ENCODE assay signal across 1 cellular context in genomic region chr3:143856252-143856977, GRCh38.
TF ChIP-seq lines count a peak whose summit lies in the region.

No MANE protein-coding gene starts in this region.

TF ChIP-seq in GM23338, 12 proteins besides CTCF, POLR2A, EP300 and RAD21:
- no peak for TF ChIP-seq ETS1 (IDR thresholded peaks at IDR 0.05)
- no peak for TF ChIP-seq EZH2phosphoT487 (IDR thresholded peaks at IDR 0.05; ENCODE audit: unreplicated experiment)
- no peak for TF ChIP-seq EZH2 (IDR thresholded peaks at IDR 0.05; ENCODE audit: low read depth, unreplicated experiment)
- no peak for TF ChIP-seq ZNF462 (CRISPR knock-in tag; IDR thresholded peaks at IDR 0.05)
- TF ChIP-seq STAT1 (IDR thresholded peaks at IDR 0.05; ENCODE audit: unreplicated experiment) = no peak
- no peak for TF ChIP-seq ZNF114 (CRISPR knock-in tag; IDR thresholded peaks at IDR 0.05)
- TF ChIP-seq JUNB (IDR thresholded peaks at IDR 0.05; ENCODE audit: unreplicated experiment) = no peak
- TF ChIP-seq CREB1 (CRISPR knock-in tag; IDR thresholded peaks at IDR 0.05; ENCODE audit: low read depth) = no peak
- no peak for TF ChIP-seq REST (IDR thresholded peaks at IDR 0.05; ENCODE audit: unreplicated experiment)
- TF ChIP-seq NANOG (IDR thresholded peaks at IDR 0.05; ENCODE audit: borderline replicate concordance) = no peak
- TF ChIP-seq POLR2AphosphoS5 (IDR thresholded peaks at IDR 0.05; ENCODE audit: low read depth) = no peak
- no peak for TF ChIP-seq ZNF331 (CRISPR knock-in tag; IDR thresholded peaks at IDR 0.05; ENCODE audit: low read depth)
